ENCODE assay signal across 19 cellular contexts in the genomic region with DNA sequence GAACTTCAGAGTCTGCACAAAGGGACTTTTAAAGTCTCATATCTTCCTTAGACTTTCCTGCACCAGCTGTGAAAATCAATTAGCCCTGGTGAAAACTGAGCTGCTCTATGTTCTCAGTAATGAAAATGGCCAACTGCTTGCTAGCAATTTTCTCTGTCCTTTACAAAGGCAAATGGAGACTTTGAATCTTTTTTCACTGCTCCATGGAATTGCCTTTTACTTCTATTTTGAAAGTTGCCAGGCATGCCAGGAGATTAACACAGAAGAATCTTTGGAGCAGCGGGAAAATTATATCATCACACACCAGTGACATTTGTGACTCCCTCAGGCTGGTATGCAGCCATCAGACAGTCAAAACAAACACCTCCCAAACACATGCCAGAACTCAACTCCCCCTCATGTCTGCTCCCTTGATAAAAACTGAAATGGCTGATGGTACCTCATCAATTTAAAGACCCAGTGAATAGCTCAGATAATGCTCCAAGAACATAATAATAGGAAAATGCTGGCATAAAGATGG.
"Had no signal": no experiment of that assay in that cellular context is flagged by ENCODE, and none has a peak within 500 bp of the region (broad histone marks: within the 10 kb centered on the region; RNA-seq: fewer than 3 reads in every experiment).

No MANE protein-coding gene starts in this region.

- H3K4me3 Mint-ChIP-seq: activated CD4-positive, alpha-beta T cell treated with anti-CD3 and anti-CD28 coated beads, Interleukin-2, amount 10 ng/mL, durations not matched to agents 24 days and 14 days; activated CD8-positive, alpha-beta T cell treated with anti-CD3 and anti-CD28 coated beads for 36 hours; activated naive CD8-positive, alpha-beta T cell treated with anti-CD3 and anti-CD28 coated beads, Interleukin-2, amount 10 ng/mL, durations not matched to agents 7 days and 5 days; activated T-helper 17 cell treated with anti-CD3 and anti-CD28 coated beads, Interleukin-2, amount 50 U/mL, for 72 hours; naive B cell; stimulated activated naive B cell treated with anti-CD40 and anti-IgM and Interleukin-4, amounts not matched to agents 10 μg/mL and 1 μg/mL and 100 μg/mL, for 72 hours had no signal

- H2AFZ ChIP-seq: parathyroid adenoma had no signal

- DNase-seq: activated CD4-positive, alpha-beta T cell treated with anti-CD3 and anti-CD28 coated beads, Interleukin-2, amount 10 ng/mL, durations not matched to agents 24 days and 14 days; activated CD8-positive, alpha-beta T cell treated with anti-CD3 and anti-CD28 coated beads for 36 hours; activated naive CD4-positive, alpha-beta T cell; activated naive CD8-positive, alpha-beta T cell treated with anti-CD3 and anti-CD28 coated beads, Interleukin-2, amount 10 ng/mL, durations not matched to agents 7 days and 5 days; activated T-cell treated with anti-CD3 and anti-CD28 coated beads, Interleukin-2, amount 50 U/mL, for 1 hour; aorta; cerebellar nuclear complex; dermis blood vessel endothelial cell; effector memory CD4-positive, alpha-beta T cell; foreskin fibroblast; left cardiac atrium; lower lobe of right lung; naive B cell; sigmoid colon; stimulated activated naive B cell treated with anti-CD40 and anti-IgM and Interleukin-4, amounts not matched to agents 10 μg/mL and 1 μg/mL and 100 μg/mL, for 72 hours; T1000 had no signal

- H3K27me3 Mint-ChIP-seq: activated CD4-positive, alpha-beta T cell treated with anti-CD3 and anti-CD28 coated beads, Interleukin-2, amount 10 ng/mL, durations not matched to agents 24 days and 14 days; activated CD8-positive, alpha-beta T cell treated with anti-CD3 and anti-CD28 coated beads for 36 hours; activated naive CD8-positive, alpha-beta T cell treated with anti-CD3 and anti-CD28 coated beads, Interleukin-2, amount 10 ng/mL, durations not matched to agents 7 days and 5 days; activated T-helper 17 cell treated with anti-CD3 and anti-CD28 coated beads, Interleukin-2, amount 50 U/mL, for 72 hours; naive B cell; stimulated activated naive B cell treated with anti-CD40 and anti-IgM and Interleukin-4, amounts not matched to agents 10 μg/mL and 1 μg/mL and 100 μg/mL, for 72 hours had no signal

- H3K4me1 ChIP-seq: lower lobe of right lung, parathyroid adenoma had no signal

- H3K36me3 ChIP-seq: lower lobe of right lung, neutrophil, sigmoid colon had no signal

- H3K27ac Mint-ChIP-seq: activated CD4-positive, alpha-beta T cell treated with anti-CD3 and anti-CD28 coated beads, Interleukin-2, amount 10 ng/mL, durations not matched to agents 24 days and 14 days; activated CD8-positive, alpha-beta T cell treated with anti-CD3 and anti-CD28 coated beads for 36 hours; activated naive CD8-positive, alpha-beta T cell treated with anti-CD3 and anti-CD28 coated beads, Interleukin-2, amount 10 ng/mL, durations not matched to agents 7 days and 5 days; activated T-helper 17 cell treated with anti-CD3 and anti-CD28 coated beads, Interleukin-2, amount 50 U/mL, for 72 hours; naive B cell; stimulated activated naive B cell treated with anti-CD40 and anti-IgM and Interleukin-4, amounts not matched to agents 10 μg/mL and 1 μg/mL and 100 μg/mL, for 72 hours had no signal

- H3K36me3 Mint-ChIP-seq: activated naive CD8-positive, alpha-beta T cell treated with anti-CD3 and anti-CD28 coated beads, Interleukin-2, amount 10 ng/mL, durations not matched to agents 7 days and 5 days; naive B cell; stimulated activated naive B cell treated with anti-CD40 and anti-IgM and Interleukin-4, amounts not matched to agents 10 μg/mL and 1 μg/mL and 100 μg/mL, for 72 hours had no signal

- H3K27ac ChIP-seq: lower lobe of right lung, neutrophil, parathyroid adenoma, sigmoid colon had no signal

- H3K9ac ChIP-seq: parathyroid adenoma had no signal

- H3K9me3 ChIP-seq: neutrophil, sigmoid colon had no signal

- H3K79me2 ChIP-seq: parathyroid adenoma had no signal

- ATAC-seq: activated CD8-positive, alpha-beta T cell treated with anti-CD3 and anti-CD28 coated beads for 36 hours; activated T-helper 17 cell treated with anti-CD3 and anti-CD28 coated beads, Interleukin-2, amount 50 U/mL, for 72 hours; left cardiac atrium; lower lobe of right lung; stimulated activated naive B cell treated with anti-CD40 and anti-IgM and Interleukin-4, amounts not matched to agents 10 μg/mL and 1 μg/mL and 100 μg/mL, for 72 hours had no signal

- H3K27me3 ChIP-seq: neutrophil, sigmoid colon had no signal

- H3K4me3 ChIP-seq: lower lobe of right lung, sigmoid colon had no signal

- H3K4me1 Mint-ChIP-seq: activated CD4-positive, alpha-beta T cell treated with anti-CD3 and anti-CD28 coated beads, Interleukin-2, amount 10 ng/mL, durations not matched to agents 24 days and 14 days; activated naive CD8-positive, alpha-beta T cell treated with anti-CD3 and anti-CD28 coated beads, Interleukin-2, amount 10 ng/mL, durations not matched to agents 7 days and 5 days; activated T-helper 17 cell treated with anti-CD3 and anti-CD28 coated beads, Interleukin-2, amount 50 U/mL, for 72 hours; naive B cell; stimulated activated naive B cell treated with anti-CD40 and anti-IgM and Interleukin-4, amounts not matched to agents 10 μg/mL and 1 μg/mL and 100 μg/mL, for 72 hours had no signal
